Comparison of ENCODE assay signal across 10 cellular contexts in genomic region chr10:69321037-69321715, GRCh38. TPM values are rescaled to one million over a fixed set of nuclear protein-coding genes. Genes with fewer than 3 reads are reported as not detected.
DNase-seq lines count a peak whose midpoint lies in the region; ATAC-seq and TF ChIP-seq lines count a peak whose summit lies in the region.
"Had no signal": no experiment of that assay in that cellular context is flagged by ENCODE, and none has a peak within 500 bp of the region (broad histone marks: within the 10 kb centered on the region; RNA-seq: fewer than 3 reads in every experiment).

No MANE protein-coding gene starts in this region.

- no peak overlapping the region for H3K9ac ChIP-seq in subcutaneous abdominal adipose tissue (ENCODE audit: low read length in 5 of 5)

- H3K9me3 Mint-ChIP-seq in activated T-cell treated with anti-CD3 and anti-CD28 coated beads, Interleukin-2, amount 50 U/mL, for 4 hours, result no peaks in the 10 kb centered on the region
- no peaks in the 10 kb centered on the region for H3K9me3 Mint-ChIP-seq in activated T-helper 2 cell treated with anti-CD3 and anti-CD28 coated beads, Interferon-gamma antibody, Interleukin-2, Interleukin-4, amounts not matched to agents 10 μg/mL and 5 μg/mL and 100 μg/mL, durations not matched to agents 14 hours and 24 hours and 36 hours

- no peak for TF ChIP-seq CTCF in tibial nerve (IDR thresholded peaks at IDR 0.05)

- H3K4me3 ChIP-seq in right cardiac atrium (ENCODE audit: low read length), result no peak overlapping the region
- H3K4me3 ChIP-seq in subcutaneous abdominal adipose tissue (ENCODE audit: low read depth in 1 of 5, low read length in 5 of 5), result no peak overlapping the region
- H3K4me3 ChIP-seq in tibial nerve, result no peak overlapping the region

- intact Hi-C loops in activated T-helper 2 cell treated with anti-CD3 and anti-CD28 coated beads, Interferon-gamma antibody, Interleukin-2, Interleukin-4, amounts not matched to agents 10 μg/mL and 5 μg/mL and 100 μg/mL, durations not matched to agents 14 hours and 24 hours and 36 hours (cut with micrococcal nuclease), result no loop called here
- intact Hi-C loops in right cardiac atrium (cut with DNase I), result loop anchor here in 3 of 4 donors (5.0 to 10.0 kb wide), 2 partner anchors 54 to 61 kb away; no protein-coding TSS in a partner anchor

- H3K27ac ChIP-seq in right cardiac atrium (ENCODE audit: low read length) (peak overlapping the region; percentile 45), subcutaneous abdominal adipose tissue (ENCODE audit: low read depth, low read length) (peak overlapping the region; percentile 23), tibial nerve (no peak overlapping the region)

- 72% methylated on average over 10 of the region's 10 CpGs for WGBS in right cardiac atrium
- WGBS in tibial nerve, 2 donors, result 77 to 83% methylated on average over 10 of the region's 10 CpGs

- H3K36me3 ChIP-seq in subcutaneous abdominal adipose tissue (ENCODE audit: control insufficient read depth in 5 of 5, insufficient read depth in 5 of 5, low read length in 5 of 5) (no peaks in the 10 kb centered on the region), tibial nerve (no peaks in the 10 kb centered on the region)

- TF ChIP-seq POLR2A in tibial nerve (IDR thresholded peaks at IDR 0.05), result no peak

- no peaks in the 10 kb centered on the region for H3K27me3 Mint-ChIP-seq in activated T-cell treated with anti-CD3 and anti-CD28 coated beads, Interleukin-2, amount 50 U/mL, for 4 hours (ENCODE audit: low read depth)
- H3K27me3 Mint-ChIP-seq in activated T-helper 2 cell treated with anti-CD3 and anti-CD28 coated beads, Interferon-gamma antibody, Interleukin-2, Interleukin-4, amounts not matched to agents 10 μg/mL and 5 μg/mL and 100 μg/mL, durations not matched to agents 14 hours and 24 hours and 36 hours (ENCODE audit: low read depth), result no peaks in the 10 kb centered on the region

- no peak for ATAC-seq in activated T-cell treated with anti-CD3 and anti-CD28 coated beads, Interleukin-2, amount 50 U/mL, for 4 hours
- ATAC-seq in right cardiac atrium, result no peak

- H3K4me1 ChIP-seq in right cardiac atrium (ENCODE audit: control insufficient read depth, insufficient read depth, low read length) (peaks cover 24% of the 10 kb centered on the region), subcutaneous abdominal adipose tissue (ENCODE audit: control insufficient read depth in 5 of 5, insufficient read depth in 5 of 5, low read length in 5 of 5) (peaks cover 10 to 48% (median 42%) of the 10 kb centered on the region in 5 donors), tibial nerve (peaks cover 0 to 50% (median 17%) of the 10 kb centered on the region in 4 donors)

- H3K4me1 Mint-ChIP-seq in activated T-cell treated with anti-CD3 and anti-CD28 coated beads, Interleukin-2, amount 50 U/mL, for 4 hours (ENCODE audit: low read depth), result peaks cover 57% of the 10 kb centered on the region
- peaks cover 50% of the 10 kb centered on the region for H3K4me1 Mint-ChIP-seq in activated T-helper 2 cell treated with anti-CD3 and anti-CD28 coated beads, Interferon-gamma antibody, Interleukin-2, Interleukin-4, amounts not matched to agents 10 μg/mL and 5 μg/mL and 100 μg/mL, durations not matched to agents 14 hours and 24 hours and 36 hours (ENCODE audit: low read depth)

- DNase-seq in activated T-cell treated with anti-CD3 and anti-CD28 coated beads, Interleukin-2, amount 50 U/mL, for 4 hours, result no peak
- DNase-seq in activated T-cell treated with anti-CD3 and anti-CD28 coated beads, Interleukin-2, amount 50 U/mL, for 48 hours, result no peak
- no peak for DNase-seq in activated T-helper 2 cell treated with anti-CD3 and anti-CD28 coated beads, Interferon-gamma antibody, Interleukin-2, Interleukin-4, amounts not matched to agents 10 μg/mL and 5 μg/mL and 100 μg/mL, durations not matched to agents 14 hours and 24 hours and 36 hours (ENCODE audit: low spot score)
- DNase-seq in right cardiac atrium (peak in 2 of 3 donors; percentile 53 to 71), D341Med (ENCODE audit: low spot score) (no peak), T-helper 9 cell (no peak), tibial nerve (ENCODE audit: low spot score in 2 of 2) (no peak)
- DNase-seq: cortex of kidney, MV-4-11 had no signal

- no peaks in the 10 kb centered on the region for H3K36me3 Mint-ChIP-seq in activated T-cell treated with anti-CD3 and anti-CD28 coated beads, Interleukin-2, amount 50 U/mL, for 4 hours (ENCODE audit: insufficient read depth)
- H3K36me3 Mint-ChIP-seq in activated T-helper 2 cell treated with anti-CD3 and anti-CD28 coated beads, Interferon-gamma antibody, Interleukin-2, Interleukin-4, amounts not matched to agents 10 μg/mL and 5 μg/mL and 100 μg/mL, durations not matched to agents 14 hours and 24 hours and 36 hours (ENCODE audit: low read depth), result peaks cover 22% of the 10 kb centered on the region

- no peak for TF ChIP-seq EP300 in tibial nerve (IDR thresholded peaks at IDR 0.05)

- H3K27me3 ChIP-seq in right cardiac atrium (ENCODE audit: control insufficient read depth, insufficient read depth) (no peaks in the 10 kb centered on the region), subcutaneous abdominal adipose tissue (ENCODE audit: control insufficient read depth in 5 of 5, insufficient read depth in 4 of 5, low read length in 5 of 5) (no peaks in the 10 kb centered on the region), tibial nerve (no peaks in the 10 kb centered on the region)

- peak overlapping the region; percentile 96 for H3K27ac Mint-ChIP-seq in activated T-helper 2 cell treated with anti-CD3 and anti-CD28 coated beads, Interferon-gamma antibody, Interleukin-2, Interleukin-4, amounts not matched to agents 10 μg/mL and 5 μg/mL and 100 μg/mL, durations not matched to agents 14 hours and 24 hours and 36 hours

- peak overlapping the region; percentile 98 for H3K4me3 Mint-ChIP-seq in activated T-cell treated with anti-CD3 and anti-CD28 coated beads, Interleukin-2, amount 50 U/mL, for 4 hours
- peak overlapping the region; percentile 97 for H3K4me3 Mint-ChIP-seq in activated T-helper 2 cell treated with anti-CD3 and anti-CD28 coated beads, Interferon-gamma antibody, Interleukin-2, Interleukin-4, amounts not matched to agents 10 μg/mL and 5 μg/mL and 100 μg/mL, durations not matched to agents 14 hours and 24 hours and 36 hours (ENCODE audit: low read depth)

- no peaks in the 10 kb centered on the region for H3K9me3 ChIP-seq in right cardiac atrium (ENCODE audit: control insufficient read depth, low read length)
- H3K9me3 ChIP-seq in subcutaneous abdominal adipose tissue (ENCODE audit: control insufficient read depth in 5 of 5, low read length in 5 of 5), result no peaks in the 10 kb centered on the region
- no peaks in the 10 kb centered on the region for H3K9me3 ChIP-seq in tibial nerve

RNA-seq across cellular contexts. Expression of gene HK1, which starts 42.9 kb away (rescaled TPM):
- total RNA-seq in activated T-cell treated with anti-CD3 and anti-CD28 coated beads, Interleukin-2, amount 50 U/mL, for 4 hours, result 100 to 1,000 TPM; 147 to 169 (median 165) TPM
- total RNA-seq in activated T-helper 2 cell treated with anti-CD3 and anti-CD28 coated beads, Interferon-gamma antibody, Interleukin-2, Interleukin-4, amounts not matched to agents 10 μg/mL and 5 μg/mL and 100 μg/mL, durations not matched to agents 14 hours and 24 hours and 36 hours, result 197 TPM in 2 replicates
- total RNA-seq in right cardiac atrium (100 to 1,000 TPM; 270 to 313 (median 287) TPM), tibial nerve (10 to 100 TPM; 27.3 to 54.0 (median 30.1) TPM)
- polyA plus RNA-seq in right cardiac atrium, result 165 TPM

Comparison
In these comparisons a context has a peak if more than half of its experiments do, and no peak if none do; other contexts are left out.
1. DNase-seq: peak in right cardiac atrium (2 of 3); none in activated T-cell treated with anti-CD3 and anti-CD28 coated beads, Interleukin-2, amount 50 U/mL, for 4 hours (single experiment), activated T-cell treated with anti-CD3 and anti-CD28 coated beads, Interleukin-2, amount 50 U/mL, for 48 hours (0 of 2), activated T-helper 2 cell treated with anti-CD3 and anti-CD28 coated beads, Interferon-gamma antibody, Interleukin-2, Interleukin-4, amounts not matched to agents 10 μg/mL and 5 μg/mL and 100 μg/mL, durations not matched to agents 14 hours and 24 hours and 36 hours (single experiment), D341Med (single experiment), T-helper 9 cell (single experiment) and tibial nerve (0 of 2).
2. H3K27ac ChIP-seq: peak in right cardiac atrium (single experiment) and subcutaneous abdominal adipose tissue (single experiment); none in tibial nerve (0 of 4).